Comparison of ENCODE assay signal across 10 cellular contexts in genomic region chr15:74789171-74789627, GRCh38. TPM values are rescaled to one million over a fixed set of nuclear protein-coding genes. Genes with fewer than 3 reads are reported as not detected.
DNase-seq lines count a peak whose midpoint lies in the region; ATAC-seq, FAIRE-seq and TF ChIP-seq lines count a peak whose summit lies in the region.
"Had no signal": no experiment of that assay in that cellular context is flagged by ENCODE, and none has a peak within 500 bp of the region (broad histone marks: within the 10 kb centered on the region; RNA-seq: fewer than 3 reads in every experiment).

No MANE protein-coding gene starts in this region.

- peaks cover 84% of the 10 kb centered on the region for H3K36me3 Mint-ChIP-seq in effector memory CD8-positive, alpha-beta T cell (ENCODE audit: insufficient read depth)

- intact Hi-C loops in gastrocnemius medialis (cut with DNase I; ENCODE audit: low total_unique reads) = loop anchor here (10.0 kb wide), 1 partner anchor 244 kb away; the partner anchor contains the start of gene ARID3B

- H3K27ac ChIP-seq in gastrocnemius medialis = peak overlapping the region in 3 of 4 donors; percentile 57 to 81 (median 57)

- no peaks in the 10 kb centered on the region for H3K27me3 ChIP-seq in gastrocnemius medialis

- H3K27me3 Mint-ChIP-seq in effector memory CD8-positive, alpha-beta T cell = no peaks in the 10 kb centered on the region

- no peak for TF ChIP-seq CTCF in gastrocnemius medialis (IDR thresholded peaks at IDR 0.05 in 4 of 5, conservative IDR thresholded peaks at IDR 0.05 in 1 of 5)

- no peak overlapping the region for H3K4me3 ChIP-seq in gastrocnemius medialis

- no peaks in the 10 kb centered on the region for H3K9me3 ChIP-seq in gastrocnemius medialis

- in situ Hi-C loops in gastrocnemius medialis (cut with MboI; ENCODE audit: low sequenced_read_pairs in 4 of 4) = no loop called here

- H3K4me1 ChIP-seq in gastrocnemius medialis = peaks cover 63 to 75% of the 10 kb centered on the region in 2 donors

- ATAC-seq in effector memory CD8-positive, alpha-beta T cell (replicated peaks) = no peak
- no peak for ATAC-seq in gastrocnemius medialis
- no peak for ATAC-seq in HG03025 (IDR thresholded peaks at IDR 0.05; ENCODE audit: low FRiP score, unreplicated experiment)
- ATAC-seq in HG03175 (IDR thresholded peaks at IDR 0.05; ENCODE audit: unreplicated experiment) = no peak

- no peaks in the 10 kb centered on the region for H3K9me3 Mint-ChIP-seq in effector memory CD8-positive, alpha-beta T cell

- no peak for TF ChIP-seq POLR2A in gastrocnemius medialis (IDR thresholded peaks at IDR 0.05)

- H3K36me3 ChIP-seq in gastrocnemius medialis = no peaks in the 10 kb centered on the region

- DNase-seq in GM18507 (ENCODE audit: extremely low spot score, insufficient read length, low read depth) = no peak
- DNase-seq in NOMO-1 treated with dmso at 0.1 percent for 144 hours (lab: John Stamatoyannopoulos, UW; ENCODE audit: unreplicated experiment) = peak; percentile 47
- peak in 1 of 3 experiments; percentile 29 for DNase-seq in effector memory CD8-positive, alpha-beta T cell
- no peak for DNase-seq in gastrocnemius medialis
- no peak for DNase-seq in DMS153 (lab: John Stamatoyannopoulos, UW)
- DNase-seq in NCI-H128 (lab: John Stamatoyannopoulos, UW; ENCODE audit: unreplicated experiment) = no peak
- DNase-seq: kidney glomerular epithelial cell, NCI-H146 had no signal

- H3K27ac Mint-ChIP-seq in effector memory CD8-positive, alpha-beta T cell = peak overlapping the region; percentile 82 to 90

- FAIRE-seq in GM18507 (lab: Jason Lieb, UNC) = peak; percentile 65

- H3K4me3 Mint-ChIP-seq in effector memory CD8-positive, alpha-beta T cell = peak overlapping the region; percentile 80 to 82

- H3K4me1 Mint-ChIP-seq in effector memory CD8-positive, alpha-beta T cell (ENCODE audit: low read depth in 2 of 2) = peaks cover 79 to 81% of the 10 kb centered on the region in 2 donors

RNA-seq across cellular contexts. Expression of gene CSK, which starts 7.3 kb away (rescaled TPM):
- total RNA-seq in gastrocnemius medialis = 10 to 100 TPM in 2 of 4 donors, 1 to 10 TPM in 2; 6.4 to 11.7 (median 10.8) TPM

RNA-seq across cellular contexts. Expression of gene LMAN1L, which starts 23.4 kb away (rescaled TPM):
- total RNA-seq in gastrocnemius medialis = not detected

RNA-seq across cellular contexts. Expression of gene CPLX3, which starts 37.2 kb away (rescaled TPM):
- not detected for total RNA-seq in gastrocnemius medialis

RNA-seq across cellular contexts. Expression of gene CYP1A2, which starts 40.6 kb away (rescaled TPM):
- not detected for total RNA-seq in gastrocnemius medialis

RNA-seq across cellular contexts. Expression of gene ULK3, which starts 53.8 kb away (rescaled TPM):
- total RNA-seq in gastrocnemius medialis = 10 to 100 TPM; 39.0 to 56.5 (median 48.1) TPM
